10 cellular contexts compared by ENCODE assay signal in the genomic region with DNA sequence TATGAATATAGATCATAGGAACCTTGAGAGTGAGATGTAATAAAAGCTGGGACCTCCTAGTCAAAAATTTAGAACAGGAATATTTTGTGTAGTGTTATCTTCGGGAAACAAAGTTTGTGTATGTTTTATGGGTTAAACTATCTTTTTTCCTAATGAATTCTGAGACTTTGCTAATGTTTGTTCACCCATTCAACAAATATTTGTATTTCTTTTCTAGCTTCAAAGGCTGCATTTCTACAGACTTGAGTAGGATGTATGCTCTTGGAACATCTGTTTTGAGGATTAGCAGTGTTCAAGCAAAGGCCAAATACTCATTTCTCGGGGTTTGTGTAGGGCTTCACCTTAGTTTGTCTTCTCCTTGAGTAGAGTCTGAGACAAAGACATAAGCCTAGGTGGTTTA.
"Had no signal": no experiment of that assay in that cellular context is flagged by ENCODE, and none has a peak within 500 bp of the region (broad histone marks: within the 10 kb centered on the region; RNA-seq: fewer than 3 reads in every experiment).

No MANE protein-coding gene starts in this region.

- H3K9ac ChIP-seq: GM23248 had no signal

- ATAC-seq: HCT116, K562 had no signal

- H3K4me3 ChIP-seq: GM23248, HAP-1, K562 had no signal

- H3K9me3 ChIP-seq: HAP-1 had no signal

- DNase-seq: GM23248, GOT3, H7, HFFc6, IMR-90, KG1 had no signal

- H2AFZ ChIP-seq: GM23248 had no signal

- H3K4me1 ChIP-seq: HAP-1 had no signal

- H3K27ac ChIP-seq: GM23248, HL-60 had no signal

- FAIRE-seq: K562 had no signal

- H3K36me3 ChIP-seq: HAP-1 had no signal
